13 cellular contexts compared by ENCODE assay signal in the genomic region with DNA sequence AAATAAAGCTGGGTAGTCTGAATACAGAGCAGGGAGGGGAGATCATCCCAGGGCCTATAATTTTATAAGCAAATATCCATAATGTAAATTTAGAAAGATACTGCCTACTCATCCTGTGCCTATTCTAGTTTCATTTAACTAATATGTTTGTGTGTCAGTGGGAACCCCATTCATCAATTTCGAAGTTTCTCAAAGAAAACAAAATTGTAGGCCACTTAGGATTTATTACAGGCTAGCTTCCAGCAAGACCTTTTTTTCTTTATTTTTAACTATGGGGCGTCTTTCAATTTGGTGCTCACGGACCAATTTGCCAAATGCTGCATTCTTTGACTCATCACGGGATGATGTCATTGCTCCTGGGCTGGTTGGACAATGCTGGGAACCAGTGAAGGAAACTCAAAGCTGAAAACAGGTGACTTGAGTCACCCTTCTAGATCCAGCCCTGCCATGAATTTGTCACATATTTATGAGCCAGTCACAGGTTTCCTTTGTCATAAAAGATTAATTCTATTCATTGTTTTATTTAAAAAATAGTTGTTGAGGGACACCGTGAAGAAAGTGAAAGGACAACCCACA. TPM values are rescaled to one million over a fixed set of nuclear protein-coding genes. Genes with fewer than 3 reads are reported as not detected.
DNase-seq lines count a peak whose midpoint lies in the region; ATAC-seq and TF ChIP-seq lines count a peak whose summit lies in the region.
"Had no signal": no experiment of that assay in that cellular context is flagged by ENCODE, and none has a peak within 500 bp of the region (broad histone marks: within the 10 kb centered on the region; RNA-seq: fewer than 3 reads in every experiment).

No MANE protein-coding gene starts in this region.

- no peak overlapping the region for H2BK120ac ChIP-seq in trophoblast cell (ENCODE audit: insufficient read depth, low read length, poor library complexity)

- no peak overlapping the region for H3K18ac ChIP-seq in trophoblast cell (ENCODE audit: low read length)

- TF ChIP-seq CTCF in epithelial cell of esophagus (IDR thresholded peaks at IDR 0.05; ENCODE audit: insufficient read depth, low read depth, low read length, missing control alignments), result no peak
- TF ChIP-seq CTCF in left lung (IDR thresholded peaks at IDR 0.05), result no peak

- peak; percentile 20 for DNase-seq in DMS53 (lab: John Stamatoyannopoulos, UW)
- no peak for DNase-seq in DMS53 treated with DMSO at 0.1 percent for 48 hours (lab: John Stamatoyannopoulos, UW; ENCODE audit: unreplicated experiment)
- DNase-seq in NCI-H2227 treated with DMSO at 0.1 percent for 48 hours (lab: John Stamatoyannopoulos, UW), result peak; percentile 58
- peak; percentile 83 for DNase-seq in epithelial cell of esophagus (ENCODE audit: low read depth)
- peak; percentile 68 to 88 for DNase-seq in trophoblast cell
- no peak for DNase-seq in left lung
- DNase-seq in stimulated activated naive CD4-positive, alpha-beta T cell treated with Interleukin-2 at 50 U/mL for 16 hours (lab: John Stamatoyannopoulos, UW), result no peak
- DNase-seq: effector memory CD4-positive, alpha-beta T cell; midbrain; NCI-H1930; retina had no signal

- no peak overlapping the region for H3K23ac ChIP-seq in trophoblast cell (ENCODE audit: low read length)

- H3K27me3 ChIP-seq in trophoblast cell (ENCODE audit: insufficient read depth, low read length), result no peaks in the 10 kb centered on the region
- no peaks in the 10 kb centered on the region for H3K27me3 ChIP-seq in left lung

- no peak overlapping the region for H2AK5ac ChIP-seq in trophoblast cell (ENCODE audit: low read length)

- no peak overlapping the region for H3K9ac ChIP-seq in trophoblast cell (ENCODE audit: low read length)

- H3K36me3 ChIP-seq in trophoblast cell (ENCODE audit: control insufficient read depth in 1 of 2, insufficient read depth in 2 of 2, low read length in 2 of 2), result no peaks in the 10 kb centered on the region
- H3K36me3 ChIP-seq in left lung, result no peaks in the 10 kb centered on the region

- H3K4ac ChIP-seq in trophoblast cell (ENCODE audit: low read depth, low read length), result no peak overlapping the region

- H3K4me1 ChIP-seq in trophoblast cell (ENCODE audit: control insufficient read depth in 1 of 2, insufficient read depth in 2 of 2, low read length in 2 of 2) (peaks cover 1 to 2% of the 10 kb centered on the region in 2 experiments), left lung (no peaks in the 10 kb centered on the region)

- H2AFZ ChIP-seq in trophoblast cell (ENCODE audit: insufficient read depth, low read length, poor library complexity), result no peak overlapping the region

- no peak overlapping the region for H2BK5ac ChIP-seq in trophoblast cell (ENCODE audit: low read depth, low read length, poor library complexity)

- no peak for ATAC-seq in left lung
- no peak for ATAC-seq in activated CD4-positive, CD25-positive, alpha-beta regulatory T cell treated with anti-CD3 and anti-CD28 coated beads, Interleukin-2, amount 50 U/mL, for 24 hours

- H3K79me1 ChIP-seq in trophoblast cell (ENCODE audit: low read length), result peaks cover 2% of the 10 kb centered on the region

- intact Hi-C loops in left lung (cut with DNase I), result no loop called here

- H3K27ac ChIP-seq in trophoblast cell (ENCODE audit: low read depth, low read length) (no peak overlapping the region), left lung (no peak overlapping the region)
- H3K27ac ChIP-seq: 22Rv1 had no signal

- no peaks in the 10 kb centered on the region for H3K79me2 ChIP-seq in trophoblast cell (ENCODE audit: control insufficient read depth, insufficient read depth, low read length, poor library complexity)

- no peaks in the 10 kb centered on the region for H3K9me3 ChIP-seq in trophoblast cell (ENCODE audit: insufficient read depth, low read depth, low read length)
- no peaks in the 10 kb centered on the region for H3K9me3 ChIP-seq in left lung

- H4K12ac ChIP-seq in trophoblast cell (ENCODE audit: low read depth, low read length), result no peak overlapping the region

- H3K4me2 ChIP-seq in trophoblast cell (ENCODE audit: low read length), result no peak overlapping the region

- no CpG with 5 or more reads among the region's 5 CpGs for WGBS in trophoblast cell (ENCODE audit: extremely low coverage, insufficient coverage, insufficient read length)

- H3K4me3 ChIP-seq in epithelial cell of esophagus (ENCODE audit: low read length), result no peak overlapping the region
- H3K4me3 ChIP-seq in trophoblast cell (ENCODE audit: low read depth, low read length), result no peak overlapping the region
- no peak overlapping the region for H3K4me3 ChIP-seq in left lung

- H2BK12ac ChIP-seq in trophoblast cell (ENCODE audit: low read length), result no peak overlapping the region

- H4K8ac ChIP-seq in trophoblast cell (ENCODE audit: low read depth, low read length), result no peak overlapping the region

- H3K14ac ChIP-seq in trophoblast cell (ENCODE audit: low read length), result no peak overlapping the region

- H4K91ac ChIP-seq in trophoblast cell (ENCODE audit: low read depth, low read length), result no peak overlapping the region

RNA-seq across cellular contexts. Expression of a gene that starts 13.4 kb away (rescaled TPM):
- polyA plus RNA-seq in trophoblast cell (2013), result 18.4 and 18.5 TPM in 2 replicates
- 10 to 100 TPM; 18.7 to 20.3 TPM for total RNA-seq in left lung

Comparison
In these comparisons a context has a peak if more than half of its experiments do, and no peak if none do; other contexts are left out.
1. DNase-seq: peak in DMS53 (single experiment), NCI-H2227 treated with DMSO at 0.1 percent for 48 hours (single experiment), epithelial cell of esophagus (single experiment) and trophoblast cell (2 of 2); none in DMS53 treated with DMSO at 0.1 percent for 48 hours (single experiment), left lung (0 of 2) and stimulated activated naive CD4-positive, alpha-beta T cell treated with Interleukin-2 at 50 U/mL for 16 hours (single experiment).